ENCODE assay signal across 8 cellular contexts in the genomic region with DNA sequence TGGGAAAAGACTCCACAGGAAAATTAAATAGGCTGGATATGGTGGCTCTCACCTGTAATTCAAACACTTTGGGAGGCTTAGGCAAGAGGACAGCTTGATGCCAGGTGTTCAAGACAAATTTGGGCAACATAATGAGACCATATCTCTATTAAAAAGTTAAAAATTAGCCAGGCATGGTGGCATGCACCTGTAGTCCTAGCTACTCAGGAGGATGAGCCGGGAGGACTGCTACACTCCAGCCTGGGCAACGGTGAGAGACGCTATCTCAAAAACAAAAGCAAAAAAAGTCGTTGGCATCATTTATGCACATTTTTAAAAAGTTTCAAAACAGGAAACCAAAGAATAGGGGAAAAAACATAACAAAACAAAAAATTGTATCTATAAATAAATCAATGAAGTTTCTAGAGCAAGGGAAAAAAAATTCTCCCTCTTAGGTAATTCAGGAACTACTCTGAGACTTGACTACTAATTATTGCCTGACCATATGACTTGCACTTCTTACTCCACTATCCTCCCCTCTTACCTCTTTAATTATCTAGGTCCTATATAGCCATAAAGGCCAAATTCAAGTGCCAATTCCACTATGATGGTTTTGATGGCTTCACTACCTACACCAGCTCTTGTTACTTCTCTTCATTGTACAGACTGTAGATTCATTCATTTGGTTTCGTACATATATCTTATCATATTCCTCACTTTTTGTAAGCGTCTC. TPM values are rescaled to one million over a fixed set of nuclear protein-coding genes. Genes with fewer than 3 reads are reported as not detected.
DNase-seq lines count a peak whose midpoint lies in the region; ATAC-seq and TF ChIP-seq lines count a peak whose summit lies in the region.

No MANE protein-coding gene starts in this region.

- no peaks in the 10 kb centered on the region for H3K27me3 ChIP-seq in MM.1S (replicated peaks; ENCODE audit: insufficient read depth, low read length)

- H4K20me1 ChIP-seq in MM.1S (ENCODE audit: insufficient read depth, low read length) = no peaks in the 10 kb centered on the region

- H3K4me3 ChIP-seq in MM.1S (ENCODE audit: low read length) = peak overlapping the region; percentile 83

- peak overlapping the region; percentile 83 for H3K4me2 ChIP-seq in MM.1S (ENCODE audit: low read depth, low read length)

- H3K27ac Mint-ChIP-seq in Calu3 (ENCODE audit: unreplicated experiment) (peak overlapping the region; percentile 96), nephron progenitor cell (no peak overlapping the region)
- H3K27ac Mint-ChIP-seq in dendritic cell treated with granulocyte-macrophage colony-stimulating factor and Interleukin-4, amounts not matched to agents 40 ng/mL and 50 ng/mL, for 4 days = peak overlapping the region; percentile 95

- no peaks in the 10 kb centered on the region for H3K9me3 Mint-ChIP-seq in Calu3 (ENCODE audit: low read depth, unreplicated experiment)
- H3K9me3 Mint-ChIP-seq in dendritic cell treated with granulocyte-macrophage colony-stimulating factor and Interleukin-4, amounts not matched to agents 40 ng/mL and 50 ng/mL, for 4 days = no peaks in the 10 kb centered on the region
- peaks cover 9% of the 10 kb centered on the region for H3K9me3 Mint-ChIP-seq in nephron progenitor cell

- intact Hi-C loops in Calu3 (cut with micrococcal nuclease; ENCODE audit: unreplicated experiment) = loop anchor here (5.0 kb wide), 1 partner anchor 48 kb away; no protein-coding TSS in a partner anchor
- intact Hi-C loops in dendritic cell treated with granulocyte-macrophage colony-stimulating factor and Interleukin-4, amounts not matched to agents 40 ng/mL and 50 ng/mL, for 4 days (cut with micrococcal nuclease) = no loop called here

- H3K27me3 Mint-ChIP-seq in Calu3 (ENCODE audit: unreplicated experiment) (no peaks in the 10 kb centered on the region), nephron progenitor cell (ENCODE audit: low read depth, poor library complexity) (peaks cover 2% of the 10 kb centered on the region)
- peaks cover 6% of the 10 kb centered on the region for H3K27me3 Mint-ChIP-seq in dendritic cell treated with granulocyte-macrophage colony-stimulating factor and Interleukin-4, amounts not matched to agents 40 ng/mL and 50 ng/mL, for 4 days

- H3K27ac ChIP-seq in MM.1S (ENCODE audit: low read length) = no peak overlapping the region

- no peaks in the 10 kb centered on the region for H3K9me3 ChIP-seq in MM.1S (replicated peaks; ENCODE audit: insufficient read depth, low read length)

- no peak for TF ChIP-seq CTCF in Calu3 (IDR thresholded peaks at IDR 0.05; ENCODE audit: unreplicated experiment)
- no peak for TF ChIP-seq CTCF in MM.1S (IDR thresholded peaks at IDR 0.05; ENCODE audit: low read length)
- no peak for TF ChIP-seq CTCF in nephron progenitor cell (IDR thresholded peaks at IDR 0.05)

- H3K4me1 ChIP-seq in MM.1S (ENCODE audit: low read length) = peaks cover 6% of the 10 kb centered on the region; the same call in 1 of the 2 replicates

- H3K4me1 Mint-ChIP-seq in Calu3 (ENCODE audit: low read depth, unreplicated experiment) (peaks cover 21% of the 10 kb centered on the region), nephron progenitor cell (peaks cover 36% of the 10 kb centered on the region)
- H3K4me1 Mint-ChIP-seq in dendritic cell treated with granulocyte-macrophage colony-stimulating factor and Interleukin-4, amounts not matched to agents 40 ng/mL and 50 ng/mL, for 4 days (ENCODE audit: low read depth) = peaks cover 18% of the 10 kb centered on the region

- no TSS peak for BruUV-seq in Calu3 (replicated peaks; lab: Mats Ljungman, UMichigan)

- CTCF ChIA-PET in Calu3 (lab: Charles Lee) = interaction anchor here (0.7 kb wide), 1 partner anchor 40 kb away, joined by 5 read pairs; no protein-coding TSS in a partner anchor

- DNase-seq in Calu3 (no peak), MM.1S (no peak), nephron progenitor cell (no peak), HK-2 (ENCODE audit: unreplicated experiment) (no peak), ecto neural progenitor cell (ENCODE audit: low spot score) (no peak)

- H3F3A ChIP-seq in MM.1S (ENCODE audit: insufficient read depth, low read length) = peaks cover 8% of the 10 kb centered on the region; the same call in 1 of the 2 replicates

- H3K36me3 Mint-ChIP-seq in Calu3 (ENCODE audit: insufficient read depth, unreplicated experiment) (peaks cover 49% of the 10 kb centered on the region), nephron progenitor cell (ENCODE audit: low read depth) (peaks cover 48% of the 10 kb centered on the region)
- H3K36me3 Mint-ChIP-seq in dendritic cell treated with granulocyte-macrophage colony-stimulating factor and Interleukin-4, amounts not matched to agents 40 ng/mL and 50 ng/mL, for 4 days (ENCODE audit: low read depth) = peaks cover 45% of the 10 kb centered on the region

- peaks cover 44% of the 10 kb centered on the region for H3K79me2 ChIP-seq in MM.1S (ENCODE audit: low read length)

- no peaks in the 10 kb centered on the region for H3K36me3 ChIP-seq in MM.1S (replicated peaks; ENCODE audit: insufficient read depth, low read length)

- H2AFZ ChIP-seq in MM.1S (ENCODE audit: low read length) = no peak overlapping the region

- ATAC-seq in HG03025 (IDR thresholded peaks at IDR 0.05; ENCODE audit: low FRiP score, unreplicated experiment) (no peak), HG03460 (IDR thresholded peaks at IDR 0.05; ENCODE audit: unreplicated experiment) (no peak)

- peak overlapping the region; percentile 99 for H3K4me3 Mint-ChIP-seq in Calu3 (ENCODE audit: low read depth, unreplicated experiment)
- H3K4me3 Mint-ChIP-seq in dendritic cell treated with granulocyte-macrophage colony-stimulating factor and Interleukin-4, amounts not matched to agents 40 ng/mL and 50 ng/mL, for 4 days = peak overlapping the region; percentile 87
- peak overlapping the region; percentile 99 for H3K4me3 Mint-ChIP-seq in nephron progenitor cell

- no peak overlapping the region; the same call in 1 of the 2 replicates for H3K9ac ChIP-seq in MM.1S (ENCODE audit: low read length)

- no peaks in the 10 kb centered on the region for H3K9me2 ChIP-seq in MM.1S (replicated peaks; ENCODE audit: insufficient read depth, low read length)

RNA-seq across cellular contexts. Expression of a gene that starts 1.6 kb away (rescaled TPM):
- total RNA-seq in Calu3 (2022) = 40.5 and 42.2 TPM in 2 replicates

RNA-seq across cellular contexts. Expression of a gene that starts 16.6 kb away (rescaled TPM):
- 3.5 and 3.9 TPM in 2 replicates for total RNA-seq in Calu3 (2022)

RNA-seq across cellular contexts. Expression of a gene that starts 32.6 kb away (rescaled TPM):
- total RNA-seq in Calu3 (2022) = 77.4 and 78.0 TPM in 2 replicates

RNA-seq across cellular contexts. Expression of a gene that starts 32.8 kb away (rescaled TPM):
- total RNA-seq in Calu3 (2022) = 25.2 and 25.4 TPM in 2 replicates

RNA-seq across cellular contexts. Expression of a gene that starts 53.7 kb away (rescaled TPM):
- total RNA-seq in Calu3 (2022) = 93.1 and 100 TPM in 2 replicates
